12 cellular contexts compared by ENCODE assay signal in genomic region chr19:36246006-36246391, GRCh38. TPM values are rescaled to one million over a fixed set of nuclear protein-coding genes. Genes with fewer than 3 reads are reported as not detected.
DNase-seq lines count a peak whose midpoint lies in the region; ATAC-seq, FAIRE-seq and TF ChIP-seq lines count a peak whose summit lies in the region.
"Had no signal": no experiment of that assay in that cellular context is flagged by ENCODE, and none has a peak within 500 bp of the region (broad histone marks: within the 10 kb centered on the region; RNA-seq: fewer than 3 reads in every experiment).

No MANE protein-coding gene starts in this region.

- peak overlapping the region; percentile 33 for H3K4me3 ChIP-seq in AG04449 (ENCODE audit: low read depth, low read length)
- H3K4me3 ChIP-seq in fibroblast of lung (replicated peaks in 1 of 4; ENCODE audit: control extremely low read depth in 1 of 4, insufficient read depth in 1 of 4, low read depth in 3 of 4, low read length in 4 of 4): peak overlapping the region in 3 of 4 experiments; percentile 19 to 50 (median 35)
- H3K4me3 ChIP-seq in osteoblast (ENCODE audit: insufficient read depth, low read length): no peak overlapping the region
- no peak overlapping the region for H3K4me3 ChIP-seq in naive thymus-derived CD4-positive, alpha-beta T cell (ENCODE audit: low read length)

- DNase-seq in AG04449 (ENCODE audit: low read depth, low spot score) (no peak), fibroblast of lung (ENCODE audit: low read depth in 2 of 2) (no peak), osteoblast (ENCODE audit: insufficient read length, low spot score, missing footprints) (peak; percentile 39), H54 (ENCODE audit: insufficient read length, low spot score) (no peak), D721Med (ENCODE audit: insufficient read length, low spot score) (no peak)
- DNase-seq in naive thymus-derived CD4-positive, alpha-beta T cell: no peak
- DNase-seq: NCI-H1048; stimulated activated CD4-positive, alpha-beta T cell treated with anti-CD3 and anti-CD28 coated beads, Interleukin-15, amount 100 ng/mL, for 24 hours had no signal

- H4K20me1 ChIP-seq in fibroblast of lung (ENCODE audit: control insufficient read depth, extremely low read depth, insufficient read depth, low read length) (no peaks in the 10 kb centered on the region), osteoblast (ENCODE audit: insufficient read depth, low read length) (no peaks in the 10 kb centered on the region)

- H3K27ac ChIP-seq in fibroblast of lung (ENCODE audit: insufficient read depth, low read length) (no peak overlapping the region), osteoblast (ENCODE audit: low read depth, low read length) (no peak overlapping the region)
- H3K27ac ChIP-seq in naive thymus-derived CD4-positive, alpha-beta T cell (ENCODE audit: low read depth, low read length): no peak overlapping the region
- H3K27ac ChIP-seq: VCaP had no signal

- no peaks in the 10 kb centered on the region for H3K4me1 ChIP-seq in fibroblast of lung (ENCODE audit: control insufficient read depth, extremely low read depth, insufficient read depth, low read length)
- H3K4me1 ChIP-seq in osteoblast (ENCODE audit: insufficient read depth, low read length): no peaks in the 10 kb centered on the region
- H3K4me1 ChIP-seq in naive thymus-derived CD4-positive, alpha-beta T cell (ENCODE audit: control insufficient read depth in 2 of 2, insufficient read depth in 2 of 2, low read length in 2 of 2): no peaks in the 10 kb centered on the region

- H3K4me2 ChIP-seq in fibroblast of lung (ENCODE audit: extremely low read depth, insufficient read depth, low read length) (peak overlapping the region; percentile 72), osteoblast (ENCODE audit: insufficient read depth, low read length) (no peak overlapping the region)

- FAIRE-seq in H54 (lab: Jason Lieb, UNC): no peak
- FAIRE-seq in D721Med (lab: Jason Lieb, UNC): no peak

- CTCF ChIA-PET in AG04449 (lab: Yijun Ruan, JAX): no interaction called here
- CTCF ChIA-PET in naive thymus-derived CD4-positive, alpha-beta T cell (lab: Charles Lee): no interaction called here

- no peak for ATAC-seq in naive thymus-derived CD4-positive, alpha-beta T cell
- ATAC-seq in GM21367 (IDR thresholded peaks at IDR 0.05; ENCODE audit: unreplicated experiment): no peak
- ATAC-seq: activated naive CD4-positive, alpha-beta T cell treated with anti-CD3 and anti-CD28 coated beads, Interleukin-2, amount 50 U/mL, for 72 hours had no signal

- H2AFZ ChIP-seq in fibroblast of lung (ENCODE audit: low read length) (peak overlapping the region; percentile 4), osteoblast (ENCODE audit: low read length) (no peak overlapping the region)

- peaks cover 3% of the 10 kb centered on the region for H3K27me3 Mint-ChIP-seq in IgD-negative memory B cell
- H3K27me3 Mint-ChIP-seq in naive thymus-derived CD4-positive, alpha-beta T cell: peaks cover 0 to 10% (median 5%) of the 10 kb centered on the region in 5 donors

- TF ChIP-seq POLR2A in H54 (IDR thresholded peaks at IDR 0.05; ENCODE audit: low read depth, low read length): no peak

- intact Hi-C loops in naive thymus-derived CD4-positive, alpha-beta T cell (cut with micrococcal nuclease): no loop called here

- H3K79me2 ChIP-seq in fibroblast of lung (ENCODE audit: control insufficient read depth, insufficient read depth, low read length): no peaks in the 10 kb centered on the region
- H3K79me2 ChIP-seq in osteoblast (ENCODE audit: insufficient read depth, low read length): no peaks in the 10 kb centered on the region

- H3K9ac ChIP-seq in fibroblast of lung (ENCODE audit: insufficient read depth, low read length): no peak overlapping the region

- POLR2A ChIA-PET in AG04449 (lab: Yijun Ruan, JAX): no interaction called here
- POLR2A ChIA-PET in naive thymus-derived CD4-positive, alpha-beta T cell (lab: Charles Lee): no interaction called here

- peak overlapping the region in 1 of 3 donors; percentile 73 for H3K27ac Mint-ChIP-seq in IgD-negative memory B cell
- H3K27ac Mint-ChIP-seq in naive thymus-derived CD4-positive, alpha-beta T cell: no peak overlapping the region
- H3K27ac Mint-ChIP-seq: activated naive CD4-positive, alpha-beta T cell treated with anti-CD3 and anti-CD28 coated beads, Interleukin-2, amount 50 U/mL, for 72 hours had no signal

- H3K36me3 ChIP-seq in fibroblast of lung (ENCODE audit: control insufficient read depth, insufficient read depth, low read length) (no peaks in the 10 kb centered on the region), osteoblast (ENCODE audit: insufficient read depth, low read length) (no peaks in the 10 kb centered on the region)
- H3K36me3 ChIP-seq in naive thymus-derived CD4-positive, alpha-beta T cell (ENCODE audit: control insufficient read depth in 2 of 3, insufficient read depth in 3 of 3, low read length in 3 of 3): no peaks in the 10 kb centered on the region

- TF ChIP-seq CTCF in AG04449 (IDR thresholded peaks at IDR 0.05; ENCODE audit: insufficient read depth, low read length, missing control alignments): no peak
- no peak for TF ChIP-seq CTCF in fibroblast of lung (conservative IDR thresholded peaks at IDR 0.05 in 1 of 2, IDR thresholded peaks at IDR 0.05 in 1 of 2; ENCODE audit: low read depth in 1 of 2, low read length in 2 of 2)
- TF ChIP-seq CTCF in osteoblast (IDR thresholded peaks at IDR 0.05; ENCODE audit: extremely low read depth, low read depth, low read length): no peak
- no peak for TF ChIP-seq CTCF in D721Med (IDR thresholded peaks at IDR 0.05; ENCODE audit: insufficient read depth, missing control alignments)

- H3K9me3 ChIP-seq in fibroblast of lung (ENCODE audit: control insufficient read depth, insufficient read depth, low read depth, low read length) (no peaks in the 10 kb centered on the region), osteoblast (ENCODE audit: low read depth, low read length) (no peaks in the 10 kb centered on the region)
- peaks cover 0 to 63% (median 0%) of the 10 kb centered on the region in 3 experiments for H3K9me3 ChIP-seq in naive thymus-derived CD4-positive, alpha-beta T cell (ENCODE audit: control insufficient read depth in 2 of 3, low read length in 3 of 3)

- H3K4me3 Mint-ChIP-seq in IgD-negative memory B cell: peak overlapping the region; percentile 52 to 60 (median 58)
- peak overlapping the region in 1 of 10 donors; percentile 59 for H3K4me3 Mint-ChIP-seq in naive thymus-derived CD4-positive, alpha-beta T cell

- peaks cover 2 to 27% (median 19%) of the 10 kb centered on the region in 3 donors for H3K9me3 Mint-ChIP-seq in IgD-negative memory B cell
- peaks cover 17 to 89% (median 57%) of the 10 kb centered on the region in 11 donors for H3K9me3 Mint-ChIP-seq in naive thymus-derived CD4-positive, alpha-beta T cell

- no peaks in the 10 kb centered on the region for H3K36me3 Mint-ChIP-seq in IgD-negative memory B cell
- H3K36me3 Mint-ChIP-seq in naive thymus-derived CD4-positive, alpha-beta T cell: peaks cover 9 to 30% (median 15%) of the 10 kb centered on the region in 5 donors

- H3K27me3 ChIP-seq in fibroblast of lung (ENCODE audit: control insufficient read depth, insufficient read depth, low read length) (no peaks in the 10 kb centered on the region), osteoblast (ENCODE audit: insufficient read depth, low read length) (peaks cover 17% of the 10 kb centered on the region)
- H3K27me3 ChIP-seq in naive thymus-derived CD4-positive, alpha-beta T cell (ENCODE audit: control insufficient read depth in 2 of 2, insufficient read depth in 2 of 2, low read length in 2 of 2): no peaks in the 10 kb centered on the region

- peaks cover 2 to 3% (median 2%) of the 10 kb centered on the region in 3 donors for H3K4me1 Mint-ChIP-seq in IgD-negative memory B cell
- peaks cover 0 to 4% (median 0%) of the 10 kb centered on the region in 7 donors for H3K4me1 Mint-ChIP-seq in naive thymus-derived CD4-positive, alpha-beta T cell

RNA-seq across cellular contexts. Expression of gene ZNF146, which starts 31.1 kb away (rescaled TPM):
- polyA plus RNA-seq in IgD-negative memory B cell (69.0 TPM), fibroblast of lung (84.8 and 92.5 TPM in 2 replicates)
- total RNA-seq in fibroblast of lung (74.5 and 87.5 TPM in 2 replicates), osteoblast (65.7 and 82.2 TPM in 2 replicates)
- polyA plus RNA-seq in fibroblast of lung (2012): 56.6 and 71.0 TPM in 2 replicates
- polyA minus RNA-seq in fibroblast of lung (ENCODE audit: low replicate concordance): 1.1 and 2.4 TPM in 2 replicates
- total RNA-seq in naive thymus-derived CD4-positive, alpha-beta T cell: 10 to 100 TPM; 27.7 to 77.4 (median 57.7) TPM
- 100 to 1,000 TPM in 1 of 2 donors, 10 to 100 TPM in 1; 67.6 to 111 TPM for polyA plus RNA-seq in naive thymus-derived CD4-positive, alpha-beta T cell

RNA-seq across cellular contexts. Expression of gene ZNF565, which starts 31.5 kb away (rescaled TPM):
- polyA plus RNA-seq in IgD-negative memory B cell: 3.8 TPM
- total RNA-seq in fibroblast of lung: 6.3 and 6.4 TPM in 2 replicates
- 2.4 and 4.3 TPM in 2 replicates for polyA plus RNA-seq in fibroblast of lung
- polyA plus RNA-seq in fibroblast of lung (2012): 2.2 and 2.8 TPM in 2 replicates
- 1.3 and 16.5 TPM in 2 replicates for polyA minus RNA-seq in fibroblast of lung (ENCODE audit: low replicate concordance)
- total RNA-seq in osteoblast: 6.9 and 7.1 TPM in 2 replicates
- 10 to 100 TPM in 2 of 5 experiments, 1 to 10 TPM in 3; 2.7 to 11.6 (median 7.8) TPM for total RNA-seq in naive thymus-derived CD4-positive, alpha-beta T cell
- 1 to 10 TPM; 3.6 to 9.4 TPM for polyA plus RNA-seq in naive thymus-derived CD4-positive, alpha-beta T cell

Comparison
In these comparisons a context has a peak if more than half of its experiments do, and no peak if none do; other contexts are left out.
1. H3K4me3 ChIP-seq: peak in AG04449 (single experiment) and fibroblast of lung (3 of 4); none in osteoblast (single experiment) and naive thymus-derived CD4-positive, alpha-beta T cell (single experiment).